8 cellular contexts compared by ENCODE assay signal in the genomic region with DNA sequence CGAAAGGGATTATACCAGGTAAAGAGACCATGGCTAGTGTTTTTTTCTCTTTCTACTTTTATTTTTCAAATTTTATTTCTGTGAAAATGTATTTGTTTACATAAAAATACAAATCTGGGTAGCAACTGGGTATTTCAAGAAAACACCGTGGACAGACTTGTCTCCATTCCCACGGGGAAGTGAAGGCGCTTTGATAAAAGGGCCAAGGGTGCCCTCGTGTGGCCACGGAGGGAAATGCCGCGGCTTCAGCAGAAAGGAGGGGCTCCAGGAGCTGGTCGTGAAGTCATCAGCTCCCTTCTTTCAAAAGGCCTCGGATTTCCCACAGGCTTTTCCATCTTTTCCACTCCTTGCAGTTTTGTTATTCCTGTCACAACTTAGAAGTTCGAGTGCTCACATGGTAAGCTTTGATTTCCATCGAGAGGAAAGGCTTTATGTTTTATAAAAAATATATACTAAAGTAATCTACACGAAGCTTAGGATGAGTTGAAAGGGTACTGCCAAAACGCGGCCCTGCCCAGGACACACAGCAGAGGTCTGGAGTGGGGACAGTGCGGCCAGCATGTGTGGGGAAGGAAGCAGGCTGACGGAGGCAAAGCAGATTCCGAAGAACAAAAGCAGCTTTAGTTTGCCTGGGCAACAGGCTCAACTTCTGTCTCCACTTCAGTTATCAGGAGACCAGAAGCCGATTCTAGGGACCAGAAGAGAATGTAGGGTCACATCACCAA. TPM values are rescaled to one million over a fixed set of nuclear protein-coding genes. Genes with fewer than 3 reads are reported as not detected.
DNase-seq lines count a peak whose midpoint lies in the region; ATAC-seq and TF ChIP-seq lines count a peak whose summit lies in the region.

No MANE protein-coding gene starts in this region.

- ATAC-seq in heart left ventricle (peak; percentile 49 to 77 (median 76)), aorta (ENCODE audit: low FRiP score) (peak; percentile 92), HG02852 (IDR thresholded peaks at IDR 0.05; ENCODE audit: unreplicated experiment) (no peak)

- H3K36me3 ChIP-seq in adrenal gland (replicated peaks in 1 of 2) (peaks cover 0 to 14% of the 10 kb centered on the region in 2 donors), heart left ventricle (peaks cover 0 to 39% (median 27%) of the 10 kb centered on the region in 9 donors), aorta (ENCODE audit: control insufficient read depth in 1 of 2, insufficient read depth in 2 of 2, low read length in 1 of 2) (peaks cover 0 to 7% of the 10 kb centered on the region in 2 donors)

- H3K27me3 ChIP-seq in adrenal gland (no peaks in the 10 kb centered on the region), heart left ventricle (no peaks in the 10 kb centered on the region), aorta (ENCODE audit: control insufficient read depth in 1 of 2, insufficient read depth in 2 of 2, low read length in 1 of 2) (no peaks in the 10 kb centered on the region)

- peaks cover 42 to 57% of the 10 kb centered on the region in 2 donors for H3K4me1 ChIP-seq in adrenal gland (replicated peaks in 1 of 2)
- peaks cover 0 to 40% (median 16%) of the 10 kb centered on the region in 12 donors for H3K4me1 ChIP-seq in heart left ventricle
- no peaks in the 10 kb centered on the region for H3K4me1 ChIP-seq in aorta (ENCODE audit: control insufficient read depth in 1 of 2, insufficient read depth in 2 of 2, low read length in 2 of 2)

- peak; percentile 91 for DNase-seq in GM03348 (ENCODE audit: low spot score)
- DNase-seq in NB4 (ENCODE audit: low read depth): peak; percentile 73
- peak; percentile 68 to 88 (median 75) for DNase-seq in T-helper 1 cell
- peak; percentile 86 to 97 (median 93) for DNase-seq in adrenal gland
- DNase-seq in heart left ventricle: peak; percentile 85 to 92 (median 87)
- DNase-seq in putamen (ENCODE audit: low spot score): peak; percentile 88
- DNase-seq in aorta: peak; percentile 90 to 97

- peak overlapping the region; percentile 36 to 80 (median 49) for H3K27ac ChIP-seq in adrenal gland
- H3K27ac ChIP-seq in heart left ventricle: peak overlapping the region in 3 of 12 donors; percentile 13 to 63 (median 15)
- H3K27ac ChIP-seq in aorta (ENCODE audit: low read depth in 1 of 2, low read length in 2 of 2): peak overlapping the region in 1 of 2 donors; percentile 21

- intact Hi-C loops in adrenal gland (cut with DNase I) (loop anchor here in 1 of 2 donors (2.0 kb wide), 1 partner anchor 35 kb away; no protein-coding TSS in a partner anchor), heart left ventricle (cut with DNase I) (loop anchor here in 9 of 10 donors (1.0 to 2.0 kb wide), 2 partner anchors 33 to 34 kb away; no protein-coding TSS in a partner anchor), aorta (cut with DNase I) (loop anchor here (1.0 to 10.0 kb wide), 2 partner anchors 34 to 81 kb away; a partner anchor contains a TSS)

- WGBS in adrenal gland, 4 donors: 14 to 24% (median 21%) methylated on average over 19 of the region's 19 CpGs
- 23 to 28% (median 28%) methylated on average over 19 of the region's 19 CpGs for WGBS in heart left ventricle, 4 donors
- WGBS in aorta, 2 donors: 18 to 19% methylated on average over 19 of the region's 19 CpGs

- TF ChIP-seq POLR2A in NB4 (IDR thresholded peaks at IDR 0.05; ENCODE audit: extremely low read depth, insufficient read length) (no peak), adrenal gland (IDR thresholded peaks at IDR 0.05) (peak in 1 of 2 donors; percentile 23), heart left ventricle (IDR thresholded peaks at IDR 0.05) (no peak)

- H3K4me3 ChIP-seq in NB4 (ENCODE audit: low read depth, low read length): no peak overlapping the region
- no peak overlapping the region for H3K4me3 ChIP-seq in adrenal gland
- no peak overlapping the region for H3K4me3 ChIP-seq in heart left ventricle
- H3K4me3 ChIP-seq in aorta (ENCODE audit: low read length in 2 of 2): no peak overlapping the region

- H3K9me3 ChIP-seq in adrenal gland (replicated peaks in 1 of 3) (no peaks in the 10 kb centered on the region), heart left ventricle (no peaks in the 10 kb centered on the region), aorta (ENCODE audit: control insufficient read depth, low read length) (no peaks in the 10 kb centered on the region)

- TF ChIP-seq CTCF in NB4 (IDR thresholded peaks at IDR 0.05; ENCODE audit: low read depth, low read length) (peak; percentile 70), adrenal gland (IDR thresholded peaks at IDR 0.05) (peak; percentile 92 to 98 (median 97)), heart left ventricle (IDR thresholded peaks at IDR 0.05) (peak; percentile 94 to 100 (median 98))

RNA-seq across cellular contexts. Expression of a gene that starts 15.3 kb away (rescaled TPM):
- total RNA-seq in adrenal gland: 10 to 100 TPM in 7 of 8 donors, 1 to 10 TPM in 1; 9.4 to 43.9 (median 20.9) TPM
- 10 to 100 TPM in 1 of 3 donors, 1 to 10 TPM in 2; 4.9 to 30.6 (median 7.7) TPM for polyA plus RNA-seq in adrenal gland
- 10 to 100 TPM in 4 of 9 donors, 1 to 10 TPM in 5; 4.1 to 20.4 (median 9.8) TPM for total RNA-seq in heart left ventricle
- 10 to 100 TPM in 1 of 2 donors, 1 to 10 TPM in 1; 7.2 to 10.3 TPM for polyA plus RNA-seq in heart left ventricle
- 10 to 100 TPM; 28.3 to 35.7 TPM for total RNA-seq in aorta
- 1 to 10 TPM; 8.3 to 9.0 TPM for polyA plus RNA-seq in aorta
